32 cellular contexts compared by ENCODE assay signal in genomic region chr18:30514059-30514458, GRCh38.
"Had no signal": no experiment of that assay in that cellular context is flagged by ENCODE, and none has a peak within 500 bp of the region (broad histone marks: within the 10 kb centered on the region; RNA-seq: fewer than 3 reads in every experiment).

No MANE protein-coding gene starts in this region.

- H3K9me3 ChIP-seq: SJCRH30 had no signal

- H3K27ac ChIP-seq: KMS-11, PC-9, RWPE1, SJCRH30, SK-N-MC had no signal

- H3K36me3 ChIP-seq: SJCRH30 had no signal

- DNase-seq: Karpas-422, KBM-7, MM.1S, MV-4-11, NCI-H1092, NCI-H1105, NCI-H1417 treated with DMSO at 0.1 percent for 48 hours, NCI-H1436 treated with DMSO at 0.1 percent for 48 hours, NCI-H1694, NCI-H187, NCI-H1930, NCI-H2029 treated with DMSO at 0.1 percent for 48 hours, NCI-H2081 treated with DMSO at 0.1 percent for 48 hours, NCI-H2107, NCI-H2171 treated with DMSO at 0.1 percent for 48 hours, NCI-H2227 treated with DMSO at 0.1 percent for 48 hours, NCI-H345, NCI-H446, NCI-H510A treated with DMSO at 0.1 percent for 48 hours, NCI-H524 treated with DMSO at 0.1 percent for 48 hours, NCI-H526 treated with DMSO at 0.1 percent for 48 hours, NCI-H774, PC-9, SHP77, SIG-M5, SJCRH30 had no signal

- H2AFZ ChIP-seq: PC-9 had no signal

- H3K27me3 ChIP-seq: SJCRH30 had no signal

- H3K4me3 ChIP-seq: PC-9, SJCRH30, SK-N-MC had no signal

- H3K4me2 ChIP-seq: KMS-11, PC-9 had no signal

- H3K9ac ChIP-seq: KMS-11 had no signal

- H3K4me1 ChIP-seq: SJCRH30 had no signal

- ATAC-seq: Panc1, Right ventricle myocardium inferior, SK-N-SH treated with all-trans-retinoic acid at 6 μM for 48 hours had no signal
